ENCODE assay signal across 21 cellular contexts in genomic region chr2:73168348-73168747, GRCh38. TPM values are rescaled to one million over a fixed set of nuclear protein-coding genes. Genes with fewer than 3 reads are reported as not detected.
"Had no signal": no experiment of that assay in that cellular context is flagged by ENCODE, and none has a peak within 500 bp of the region (broad histone marks: within the 10 kb centered on the region; RNA-seq: fewer than 3 reads in every experiment).

No MANE protein-coding gene starts in this region.

RNA-seq across cellular contexts. Expression of gene NOTO, which starts 34.0 kb away (rescaled TPM):
- total RNA-seq: activated naive CD4-positive, alpha-beta T cell treated with anti-CD3 and anti-CD28 coated beads for 36 hours; activated naive CD4-positive, alpha-beta T cell treated with anti-CD3 and anti-CD28 coated beads, Interleukin-2, amount 50 U/mL, for 72 hours; activated naive CD8-positive, alpha-beta T cell treated with anti-CD3 and anti-CD28 coated beads for 36 hours; activated naive CD8-positive, alpha-beta T cell treated with anti-CD3 and anti-CD28 coated beads, Interleukin-2, amount 10 ng/mL, durations not matched to agents 7 days and 5 days; activated T-cell treated with anti-CD3 and anti-CD28 coated beads, Interleukin-2, amount 50 U/mL, for 4 hours; activated T-cell treated with anti-CD3 and anti-CD28 coated beads, Interleukin-2, amount 50 U/mL, for 72 hours; activated T-helper 1 cell treated with anti-CD3 and anti-CD28 coated beads, Interleukin-12 subunit alpha, Interleukin-12 subunit beta, Interleukin-2, Interleukin-4 antibody, amounts not matched to agents 30 ng/mL and 10 ng/mL and 1 ng/mL, durations not matched to agents 14 hours and 24 hours and 36 hours; activated T-helper 17 cell treated with anti-CD3 and anti-CD28 coated beads, Interleukin-2, amount 50 U/mL, for 72 hours; activated T-helper 2 cell treated with anti-CD3 and anti-CD28 coated beads, Interferon-gamma antibody, Interleukin-2, Interleukin-4, amounts not matched to agents 10 μg/mL and 5 μg/mL and 100 μg/mL, durations not matched to agents 14 hours and 24 hours and 36 hours; adrenal gland; aorta; ascending aorta; astrocyte; body of pancreas; breast epithelium; bronchial epithelial cell; cardiac muscle cell; cardiac septum; cerebellum; chondrocyte had no signal
- polyA plus RNA-seq: adipose tissue, aorta, cardiac muscle cell had no signal
